In the genomic region with DNA sequence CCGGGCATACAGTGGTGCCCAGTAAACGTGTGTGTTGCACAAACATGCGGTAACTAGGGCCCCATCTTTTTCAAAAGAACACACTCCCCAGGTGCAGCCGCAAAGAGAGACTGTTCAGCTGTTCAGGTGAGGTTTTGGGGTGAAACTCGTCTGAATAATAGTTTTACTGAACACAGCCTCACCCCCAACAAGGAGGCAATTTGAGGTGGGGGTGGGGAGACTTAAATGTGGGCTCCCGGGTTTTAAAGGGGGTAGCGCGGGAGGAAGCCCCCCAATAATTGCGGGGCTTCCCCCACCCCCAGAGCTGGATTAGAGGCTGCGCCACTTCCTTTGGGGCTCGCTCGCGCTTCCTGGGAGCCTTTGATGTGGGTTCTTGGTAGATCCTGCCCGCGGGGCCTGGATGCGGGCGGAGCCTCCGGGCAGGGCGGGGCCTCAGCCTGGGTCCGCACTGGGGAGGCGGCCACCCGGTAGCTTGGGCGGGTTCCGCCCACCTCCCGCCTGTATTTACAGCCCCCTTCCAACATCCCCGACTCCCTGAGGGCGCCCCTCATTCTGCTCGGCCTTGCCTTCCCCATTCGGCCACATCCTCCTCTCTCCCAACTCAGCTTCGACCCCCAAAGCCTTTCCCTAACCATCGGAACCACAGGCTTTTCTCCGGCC, we compare ENCODE assay signal across 10 cellular contexts. TPM values are rescaled to one million over a fixed set of nuclear protein-coding genes. Genes with fewer than 3 reads are reported as not detected.
DNase-seq lines count a peak whose midpoint lies in the region; ATAC-seq lines count a peak whose summit lies in the region.
"Had no signal": no experiment of that assay in that cellular context is flagged by ENCODE, and none has a peak within 500 bp of the region (broad histone marks: within the 10 kb centered on the region; RNA-seq: fewer than 3 reads in every experiment).

No MANE protein-coding gene starts in this region.

- peak overlapping the region; percentile 9 to 84 for H3K18ac ChIP-seq in mesenchymal stem cell (ENCODE audit: low read depth in 1 of 2, low read length in 2 of 2)

- H3K4me3 Mint-ChIP-seq in stimulated activated effector memory CD8-positive, alpha-beta T cell treated with anti-CD3 and anti-CD28 coated beads, Interleukin-12 subunit alpha, Interleukin-12 subunit beta, amount 100 ng/mL, for 72 hours, result peak overlapping the region; percentile 62

- peak; percentile 79 to 86 for DNase-seq in SJCRH30
- peak; percentile 40 to 41 for DNase-seq in activated T-helper 1 cell treated with anti-CD3 and anti-CD28 coated beads, Interleukin-2, amount 50 U/mL, for 16 hours (ENCODE audit: low read depth in 1 of 2, low spot score in 1 of 2)
- no peak for DNase-seq in mesenchymal stem cell
- DNase-seq in stimulated activated effector memory CD8-positive, alpha-beta T cell treated with anti-CD3 and anti-CD28 coated beads, Interleukin-12 subunit alpha, Interleukin-12 subunit beta, amount 100 ng/mL, for 72 hours (ENCODE audit: low spot score in 2 of 2), result no peak
- DNase-seq in HCEC 1CT, result no peak
- DNase-seq in epidermal melanocyte (ENCODE audit: insufficient read length, low spot score), result no peak
- DNase-seq: PC-3, tibial artery had no signal

- H4K8ac ChIP-seq in mesenchymal stem cell (ENCODE audit: low read length), result peak overlapping the region; percentile 37

- peak overlapping the region; percentile 23 for H3K4me2 ChIP-seq in mesenchymal stem cell (ENCODE audit: low read length, poor library complexity, severe bottlenecking)

- peak overlapping the region; percentile 11 for H2BK120ac ChIP-seq in mesenchymal stem cell (ENCODE audit: low read depth, low read length)

- no peak overlapping the region for H2BK5ac ChIP-seq in mesenchymal stem cell (ENCODE audit: low read depth, low read length, poor library complexity, severe bottlenecking)

- peak overlapping the region; percentile 6 for H4K91ac ChIP-seq in mesenchymal stem cell (ENCODE audit: low read length)

- peak overlapping the region; percentile 43 for H3K27ac Mint-ChIP-seq in stimulated activated effector memory CD8-positive, alpha-beta T cell treated with anti-CD3 and anti-CD28 coated beads, Interleukin-12 subunit alpha, Interleukin-12 subunit beta, amount 100 ng/mL, for 72 hours

- H3K4me3 ChIP-seq in SJCRH30 (peak overlapping the region; percentile 5), mesenchymal stem cell (ENCODE audit: insufficient read depth in 1 of 2, low read depth in 1 of 2, low read length in 2 of 2) (no peak overlapping the region)
- H3K4me3 ChIP-seq: tibial artery had no signal

- H2BK12ac ChIP-seq in mesenchymal stem cell (ENCODE audit: low read length in 2 of 2), result peak overlapping the region; percentile 23 to 97

- no peaks in the 10 kb centered on the region for H3K27me3 ChIP-seq in SJCRH30
- H3K27me3 ChIP-seq in mesenchymal stem cell (ENCODE audit: control insufficient read depth in 1 of 2, insufficient read depth in 1 of 2, low read length in 2 of 2), result no peaks in the 10 kb centered on the region
- H3K27me3 ChIP-seq: tibial artery had no signal

- H2BK15ac ChIP-seq in mesenchymal stem cell (ENCODE audit: low read depth, poor library complexity, severe bottlenecking), result peak overlapping the region; percentile 58

- no peaks in the 10 kb centered on the region for H3K36me3 ChIP-seq in SJCRH30
- no peaks in the 10 kb centered on the region for H3K36me3 ChIP-seq in mesenchymal stem cell (ENCODE audit: control insufficient read depth in 1 of 2, insufficient read depth in 2 of 2, low read depth in 1 of 2, low read length in 2 of 2)
- H3K36me3 ChIP-seq: tibial artery had no signal

- H3K27ac ChIP-seq in SJCRH30, result no peak overlapping the region
- H3K27ac ChIP-seq in mesenchymal stem cell (ENCODE audit: low read length, poor library complexity, severe bottlenecking), result no peak overlapping the region
- H3K27ac ChIP-seq: tibial artery had no signal

- no peaks in the 10 kb centered on the region for H3K9me3 Mint-ChIP-seq in stimulated activated effector memory CD8-positive, alpha-beta T cell treated with anti-CD3 and anti-CD28 coated beads, Interleukin-12 subunit alpha, Interleukin-12 subunit beta, amount 100 ng/mL, for 72 hours

- peaks cover 6% of the 10 kb centered on the region for H3K79me1 ChIP-seq in mesenchymal stem cell (replicated peaks; ENCODE audit: low read length, poor library complexity, severe bottlenecking)

- H3K23ac ChIP-seq in mesenchymal stem cell (ENCODE audit: low read length in 2 of 2), result peak overlapping the region in 1 of 2 experiments; percentile 64

- H3K9me3 ChIP-seq in SJCRH30 (replicated peaks), result no peaks in the 10 kb centered on the region
- no peaks in the 10 kb centered on the region for H3K9me3 ChIP-seq in mesenchymal stem cell (ENCODE audit: control insufficient read depth, low read length)
- H3K9me3 ChIP-seq: tibial artery had no signal

- peak overlapping the region; percentile 57 for H2AK5ac ChIP-seq in mesenchymal stem cell (ENCODE audit: low read length, severe bottlenecking)

- no peak overlapping the region for H3K9ac ChIP-seq in mesenchymal stem cell (ENCODE audit: low read length)

- H3K4me1 Mint-ChIP-seq in stimulated activated effector memory CD8-positive, alpha-beta T cell treated with anti-CD3 and anti-CD28 coated beads, Interleukin-12 subunit alpha, Interleukin-12 subunit beta, amount 100 ng/mL, for 72 hours, result peaks cover 54% of the 10 kb centered on the region

- H3K36me3 Mint-ChIP-seq in stimulated activated effector memory CD8-positive, alpha-beta T cell treated with anti-CD3 and anti-CD28 coated beads, Interleukin-12 subunit alpha, Interleukin-12 subunit beta, amount 100 ng/mL, for 72 hours, result no peaks in the 10 kb centered on the region

- ATAC-seq in stimulated activated effector memory CD8-positive, alpha-beta T cell treated with anti-CD3 and anti-CD28 coated beads, Interleukin-12 subunit alpha, Interleukin-12 subunit beta, amount 100 ng/mL, for 72 hours, result peak; percentile 64
- ATAC-seq in HG02870 (IDR thresholded peaks at IDR 0.05; ENCODE audit: unreplicated experiment), result no peak
- no peak for ATAC-seq in GM19324 (IDR thresholded peaks at IDR 0.05; ENCODE audit: low FRiP score, unreplicated experiment)
- ATAC-seq: PC-3 had no signal

- 34% methylated on average over 32 of the region's 32 CpGs for WGBS in mesenchymal stem cell

- H3K4me1 ChIP-seq in SJCRH30 (peaks cover 52% of the 10 kb centered on the region), mesenchymal stem cell (ENCODE audit: control insufficient read depth, insufficient read depth, low read depth, low read length) (peaks cover 32% of the 10 kb centered on the region)

- H2AFZ ChIP-seq in mesenchymal stem cell (ENCODE audit: low read depth, low read length), result no peak overlapping the region

- H3K14ac ChIP-seq in mesenchymal stem cell (ENCODE audit: low read length in 2 of 2), result no peak overlapping the region

- peak overlapping the region; percentile 26 to 57 for H3K4ac ChIP-seq in mesenchymal stem cell (ENCODE audit: low read depth in 1 of 2, low read length in 2 of 2)

RNA-seq across cellular contexts. Expression of gene EPHA2, which starts 6.4 kb away (rescaled TPM):
- 55.0 and 57.3 TPM in 2 replicates for total RNA-seq in SJCRH30 (2014; rRNA removed; shearing (Covaris generic))
- polyA plus RNA-seq in mesenchymal stem cell (2013, experiment 1 of 2), result 31.9 TPM
- polyA plus RNA-seq in mesenchymal stem cell (2013, experiment 2 of 2), result 31.0 TPM

RNA-seq across cellular contexts. Expression of gene ARHGEF19, which starts 50.2 kb away (rescaled TPM):
- 7.9 and 9.9 TPM in 2 replicates for total RNA-seq in SJCRH30 (2014; rRNA removed; shearing (Covaris generic))
- polyA plus RNA-seq in mesenchymal stem cell (2013, experiment 1 of 2), result 4.5 TPM
- 4.5 TPM for polyA plus RNA-seq in mesenchymal stem cell (2013, experiment 2 of 2)

Comparison
In these comparisons a context has a peak if more than half of its experiments do, and no peak if none do; other contexts are left out.
1. DNase-seq: peak in SJCRH30 (2 of 2) and activated T-helper 1 cell treated with anti-CD3 and anti-CD28 coated beads, Interleukin-2, amount 50 U/mL, for 16 hours (2 of 2); none in mesenchymal stem cell (single experiment), stimulated activated effector memory CD8-positive, alpha-beta T cell treated with anti-CD3 and anti-CD28 coated beads, Interleukin-12 subunit alpha, Interleukin-12 subunit beta, amount 100 ng/mL, for 72 hours (0 of 2), HCEC 1CT (single experiment) and epidermal melanocyte (single experiment).